9 cellular contexts compared by ENCODE assay signal in the genomic region with DNA sequence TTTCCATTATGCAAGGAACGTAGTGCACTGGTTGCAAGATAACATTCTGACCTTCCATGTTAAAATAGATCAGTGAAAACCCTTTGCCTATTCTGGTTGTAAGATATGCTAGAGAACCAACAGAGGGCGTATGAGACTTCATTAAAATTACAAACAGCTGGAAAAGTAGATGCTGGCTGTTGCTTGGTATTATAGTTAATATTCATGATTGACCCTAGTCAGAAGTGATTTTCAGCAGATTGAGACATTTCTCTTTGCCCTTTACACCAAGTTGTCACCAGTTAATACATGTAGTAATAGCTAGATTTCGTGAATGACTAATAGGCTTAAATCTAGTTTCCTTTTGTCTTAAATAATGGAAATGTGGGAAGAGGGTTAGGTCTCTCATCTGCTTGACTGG. TPM values are rescaled to one million over a fixed set of nuclear protein-coding genes. Genes with fewer than 3 reads are reported as not detected.
DNase-seq lines count a peak whose midpoint lies in the region; ATAC-seq and TF ChIP-seq lines count a peak whose summit lies in the region.
"Had no signal": no experiment of that assay in that cellular context is flagged by ENCODE, and none has a peak within 500 bp of the region (broad histone marks: within the 10 kb centered on the region; RNA-seq: fewer than 3 reads in every experiment).

No MANE protein-coding gene starts in this region.

- H3K27me3 Mint-ChIP-seq in activated T-cell treated with anti-CD3 and anti-CD28 coated beads, Interleukin-2, amount 50 U/mL, for 24 hours, result no peaks in the 10 kb centered on the region

- BruUV-seq in OCI-LY7 (replicated peaks; lab: Mats Ljungman, UMichigan), result no TSS peak

- no peaks in the 10 kb centered on the region for H3K9me3 Mint-ChIP-seq in activated T-cell treated with anti-CD3 and anti-CD28 coated beads, Interleukin-2, amount 50 U/mL, for 24 hours

- H3K4me2 ChIP-seq in OCI-LY7 (ENCODE audit: low read length), result no peak overlapping the region

- H3K4me3 ChIP-seq in OCI-LY7 (ENCODE audit: low read depth, low read length, poor library complexity, severe bottlenecking), result no peak overlapping the region
- H3K4me3 ChIP-seq in epithelial cell of proximal tubule (ENCODE audit: low read depth, low read length), result no peak overlapping the region
- H3K4me3 ChIP-seq in subcutaneous abdominal adipose tissue (ENCODE audit: low read depth in 1 of 5, low read length in 5 of 5), result no peak overlapping the region
- H3K4me3 ChIP-seq: colonic mucosa had no signal

- H3K27ac ChIP-seq in OCI-LY7 (ENCODE audit: low read depth, low read length, poor library complexity, severe bottlenecking) (no peak overlapping the region), subcutaneous abdominal adipose tissue (ENCODE audit: low read depth, low read length) (peak overlapping the region; percentile 7)
- H3K27ac ChIP-seq: colonic mucosa had no signal

- H3K27ac Mint-ChIP-seq in activated T-cell treated with anti-CD3 and anti-CD28 coated beads, Interleukin-2, amount 50 U/mL, for 24 hours, result peak overlapping the region; percentile 79

- H3K9me3 ChIP-seq in OCI-LY7 (ENCODE audit: low read length) (no peaks in the 10 kb centered on the region), subcutaneous abdominal adipose tissue (ENCODE audit: control insufficient read depth in 5 of 5, low read length in 5 of 5) (no peaks in the 10 kb centered on the region)
- H3K9me3 ChIP-seq: colonic mucosa had no signal

- POLR2A ChIA-PET in OCI-LY7 (lab: Charles Lee), result interaction anchor here (2.0 kb wide), 1 partner anchor 13 kb away, joined by 7 read pairs; no protein-coding TSS in a partner anchor

- TF ChIP-seq CTCF in OCI-LY7 (conservative IDR thresholded peaks at IDR 0.05; ENCODE audit: low read length), result peak; percentile 70
- peak; percentile 46 for TF ChIP-seq CTCF in epithelial cell of proximal tubule (conservative IDR thresholded peaks at IDR 0.05; ENCODE audit: low read depth, low read length)

- H3K4me1 ChIP-seq in OCI-LY7 (ENCODE audit: insufficient read depth, low read length, poor library complexity, severe bottlenecking), result no peaks in the 10 kb centered on the region
- peaks cover 0 to 16% (median 2%) of the 10 kb centered on the region in 5 donors for H3K4me1 ChIP-seq in subcutaneous abdominal adipose tissue (ENCODE audit: control insufficient read depth in 5 of 5, insufficient read depth in 5 of 5, low read length in 5 of 5)
- H3K4me1 ChIP-seq: colonic mucosa had no signal

- H3K36me3 ChIP-seq in OCI-LY7 (ENCODE audit: insufficient read depth, low read length) (peaks cover 75% of the 10 kb centered on the region), subcutaneous abdominal adipose tissue (ENCODE audit: control insufficient read depth in 5 of 5, insufficient read depth in 5 of 5, low read length in 5 of 5) (peaks cover 38 to 66% (median 51%) of the 10 kb centered on the region in 5 donors)

- peaks cover 66% of the 10 kb centered on the region for H3K79me2 ChIP-seq in OCI-LY7 (ENCODE audit: insufficient read depth, low read depth, low read length)

- H3K4me1 Mint-ChIP-seq in activated T-cell treated with anti-CD3 and anti-CD28 coated beads, Interleukin-2, amount 50 U/mL, for 24 hours (ENCODE audit: low read depth), result peaks cover 56% of the 10 kb centered on the region

- no peaks in the 10 kb centered on the region for H3K9me2 ChIP-seq in OCI-LY7 (ENCODE audit: insufficient read depth, low read length)

- H3K27me3 ChIP-seq in subcutaneous abdominal adipose tissue (ENCODE audit: control insufficient read depth in 5 of 5, insufficient read depth in 4 of 5, low read length in 5 of 5), result no peaks in the 10 kb centered on the region
- H3K27me3 ChIP-seq: colonic mucosa had no signal

- no peak for ATAC-seq in GM18519 (IDR thresholded peaks at IDR 0.05; ENCODE audit: low FRiP score, unreplicated experiment)
- no peak for ATAC-seq in HG02840 (IDR thresholded peaks at IDR 0.05; ENCODE audit: low FRiP score, unreplicated experiment)

- peak overlapping the region in 1 of 5 donors; percentile 6 for H3K9ac ChIP-seq in subcutaneous abdominal adipose tissue (ENCODE audit: low read length in 5 of 5)

- peaks cover 55% of the 10 kb centered on the region for H4K20me1 ChIP-seq in OCI-LY7 (ENCODE audit: insufficient read depth, low read length)

- intact Hi-C loops in OCI-LY7 (cut with micrococcal nuclease; ENCODE audit: unreplicated experiment), result loop anchor here (2.0 kb wide), 1 partner anchor 13 kb away; no protein-coding TSS in a partner anchor

- peak overlapping the region; percentile 20 for H3K4me3 Mint-ChIP-seq in activated T-cell treated with anti-CD3 and anti-CD28 coated beads, Interleukin-2, amount 50 U/mL, for 24 hours

- DNase-seq in activated T-cell treated with anti-CD3 and anti-CD28 coated beads, Interleukin-2, amount 50 U/mL, for 24 hours, result no peak
- DNase-seq in activated T-cell treated with anti-CD3 and anti-CD28 coated beads, Interleukin-2, amount 50 U/mL, for 1 hour, result no peak
- DNase-seq in OCI-LY7 (ENCODE audit: low spot score) (peak; percentile 33), epithelial cell of proximal tubule (ENCODE audit: low read depth) (no peak), NCI-H2171 (lab: John Stamatoyannopoulos, UW) (no peak)
- DNase-seq: colonic mucosa had no signal

- H3K36me3 Mint-ChIP-seq in activated T-cell treated with anti-CD3 and anti-CD28 coated beads, Interleukin-2, amount 50 U/mL, for 24 hours (ENCODE audit: low read depth), result peaks cover 78% of the 10 kb centered on the region

- H2AFZ ChIP-seq in OCI-LY7 (ENCODE audit: low read length), result no peak overlapping the region

- CTCF ChIA-PET in OCI-LY7 (lab: Charles Lee; ENCODE audit: unreplicated experiment), result no interaction called here

RNA-seq across cellular contexts. Expression of a gene that starts 13.8 kb away (rescaled TPM):
- total RNA-seq in OCI-LY7 (2014; rRNA removed; shearing (Covaris generic)), result 0.16 TPM in 1 of 2 replicates, not detected in the other
- total RNA-seq in OCI-LY7 (2022) (not detected in 2 replicates), epithelial cell of proximal tubule (not detected in 2 replicates)

RNA-seq across cellular contexts. Expression of a gene that starts 18.0 kb away (rescaled TPM):
- total RNA-seq in OCI-LY7 (2014; rRNA removed; shearing (Covaris generic)), result 1,091 and 1,434 TPM in 2 replicates
- total RNA-seq in OCI-LY7 (2022), result 2,027 and 2,059 TPM in 2 replicates
- 1,693 and 2,624 TPM in 2 replicates for total RNA-seq in epithelial cell of proximal tubule
